Comparison of ENCODE assay signal across 10 cellular contexts in genomic region chr12:48779869-48780268, GRCh38. TPM values are rescaled to one million over a fixed set of nuclear protein-coding genes. Genes with fewer than 3 reads are reported as not detected.
DNase-seq lines count a peak whose midpoint lies in the region; ATAC-seq and TF ChIP-seq lines count a peak whose summit lies in the region.
"Had no signal": no experiment of that assay in that cellular context is flagged by ENCODE, and none has a peak within 500 bp of the region (broad histone marks: within the 10 kb centered on the region; RNA-seq: fewer than 3 reads in every experiment).

No MANE protein-coding gene starts in this region.

- TF ChIP-seq CTCF in HFFc6 (IDR thresholded peaks at IDR 0.05) (no peak), ascending aorta (IDR thresholded peaks at IDR 0.05) (no peak), stomach (IDR thresholded peaks at IDR 0.05) (no peak), OCI-LY7 (conservative IDR thresholded peaks at IDR 0.05; ENCODE audit: low read length) (no peak)

- H2AFZ ChIP-seq in OCI-LY7 (ENCODE audit: low read length): no peak overlapping the region

- POLR2A ChIA-PET in OCI-LY7 (lab: Charles Lee): no interaction called here

- H3K9me3 ChIP-seq in ascending aorta: no peaks in the 10 kb centered on the region
- H3K9me3 ChIP-seq in stomach: no peaks in the 10 kb centered on the region
- no peaks in the 10 kb centered on the region for H3K9me3 ChIP-seq in OCI-LY7 (ENCODE audit: low read length)

- BruUV-seq in OCI-LY7 (replicated peaks; lab: Mats Ljungman, UMichigan): no TSS peak

- TF ChIP-seq POLR2A in stomach (IDR thresholded peaks at IDR 0.05): no peak

- H3K27ac Mint-ChIP-seq in HFFc6: peak overlapping the region; percentile 86
- H3K27ac Mint-ChIP-seq in activated T-cell treated with anti-CD3 and anti-CD28 coated beads, Interleukin-2, amount 50 U/mL, for 24 hours: no peak overlapping the region

- H4K20me1 ChIP-seq in OCI-LY7 (ENCODE audit: insufficient read depth, low read length): no peaks in the 10 kb centered on the region

- peaks cover 26% of the 10 kb centered on the region for H3K4me1 Mint-ChIP-seq in HFFc6 (ENCODE audit: low read depth)
- H3K4me1 Mint-ChIP-seq in activated T-cell treated with anti-CD3 and anti-CD28 coated beads, Interleukin-2, amount 50 U/mL, for 24 hours (ENCODE audit: low read depth): no peaks in the 10 kb centered on the region

- H3K4me1 ChIP-seq in ascending aorta: peaks cover 25 to 41% of the 10 kb centered on the region in 2 donors
- H3K4me1 ChIP-seq in stomach: peaks cover 34 to 42% (median 39%) of the 10 kb centered on the region in 4 donors
- no peaks in the 10 kb centered on the region for H3K4me1 ChIP-seq in OCI-LY7 (ENCODE audit: insufficient read depth, low read length, poor library complexity, severe bottlenecking)

- H3K4me3 ChIP-seq in ascending aorta (peak overlapping the region; percentile 30 to 42), stomach (no peak overlapping the region), OCI-LY7 (ENCODE audit: low read depth, low read length, poor library complexity, severe bottlenecking) (no peak overlapping the region)

- no peaks in the 10 kb centered on the region for H3K27me3 Mint-ChIP-seq in HFFc6 (ENCODE audit: insufficient read depth)
- H3K27me3 Mint-ChIP-seq in activated T-cell treated with anti-CD3 and anti-CD28 coated beads, Interleukin-2, amount 50 U/mL, for 24 hours: peaks cover 5% of the 10 kb centered on the region

- CTCF ChIA-PET in OCI-LY7 (lab: Charles Lee; ENCODE audit: unreplicated experiment): no interaction called here

- H3K4me2 ChIP-seq in OCI-LY7 (ENCODE audit: low read length): no peak overlapping the region

- peak; percentile 78 for ATAC-seq in left ventricle myocardium superior
- ATAC-seq: activated CD4-positive, CD25-positive, alpha-beta regulatory T cell treated with anti-CD3 and anti-CD28 coated beads, Interleukin-2, amount 50 U/mL, for 24 hours had no signal

- H3K27ac ChIP-seq in ascending aorta: peak overlapping the region; percentile 89 to 93
- peak overlapping the region in 4 of 5 donors; percentile 51 to 73 (median 61) for H3K27ac ChIP-seq in stomach
- no peak overlapping the region for H3K27ac ChIP-seq in OCI-LY7 (ENCODE audit: low read depth, low read length, poor library complexity, severe bottlenecking)

- no peaks in the 10 kb centered on the region for H3K9me2 ChIP-seq in OCI-LY7 (ENCODE audit: insufficient read depth, low read length)

- peaks cover 44 to 46% of the 10 kb centered on the region in 2 donors for H3K36me3 ChIP-seq in ascending aorta
- peaks cover 18 to 57% (median 45%) of the 10 kb centered on the region in 4 donors for H3K36me3 ChIP-seq in stomach
- no peaks in the 10 kb centered on the region for H3K36me3 ChIP-seq in OCI-LY7 (ENCODE audit: insufficient read depth, low read length)

- WGBS in stomach, 5 donors: 19 to 41% (median 33%) methylated on average over 3 of the region's 3 CpGs

- peak; percentile 29 for DNase-seq in HFFc6
- DNase-seq in ascending aorta (ENCODE audit: low spot score in 2 of 2): peak; percentile 70 to 94
- DNase-seq in left ventricle myocardium superior: peak; percentile 75
- DNase-seq in stomach: no peak
- no peak for DNase-seq in ureter (ENCODE audit: low spot score)
- DNase-seq in OCI-LY7 (ENCODE audit: low spot score): no peak
- DNase-seq in stimulated activated naive CD4-positive, alpha-beta T cell treated with Interleukin-2 at 50 U/mL for 16 hours (lab: John Stamatoyannopoulos, UW): no peak
- DNase-seq in activated T-cell treated with anti-CD3 and anti-CD28 coated beads, Interleukin-2, amount 50 U/mL, for 24 hours: no peak
- DNase-seq: NCI-H524 had no signal

- peaks cover 13% of the 10 kb centered on the region for H3K36me3 Mint-ChIP-seq in HFFc6 (ENCODE audit: low read depth)
- H3K36me3 Mint-ChIP-seq in activated T-cell treated with anti-CD3 and anti-CD28 coated beads, Interleukin-2, amount 50 U/mL, for 24 hours (ENCODE audit: low read depth): no peaks in the 10 kb centered on the region

- no peaks in the 10 kb centered on the region for H3K27me3 ChIP-seq in ascending aorta
- H3K27me3 ChIP-seq in stomach: no peaks in the 10 kb centered on the region

- no peak overlapping the region for H3K4me3 Mint-ChIP-seq in HFFc6
- no peak overlapping the region for H3K4me3 Mint-ChIP-seq in activated T-cell treated with anti-CD3 and anti-CD28 coated beads, Interleukin-2, amount 50 U/mL, for 24 hours

- H3K79me2 ChIP-seq in OCI-LY7 (ENCODE audit: insufficient read depth, low read depth, low read length): no peaks in the 10 kb centered on the region

- no peaks in the 10 kb centered on the region for H3K9me3 Mint-ChIP-seq in HFFc6
- H3K9me3 Mint-ChIP-seq in activated T-cell treated with anti-CD3 and anti-CD28 coated beads, Interleukin-2, amount 50 U/mL, for 24 hours: no peaks in the 10 kb centered on the region

- no peak for TF ChIP-seq EP300 in stomach (IDR thresholded peaks at IDR 0.05)

- intact Hi-C loops in ascending aorta (cut with DNase I) (loop anchor here (1.0 to 2.0 kb wide), 2 partner anchors 9 to 177 kb away; partner anchors contain the start of genes ADCY6 and ARF3), left ventricle myocardium superior (cut with micrococcal nuclease) (no loop called here), stomach (cut with DNase I; ENCODE audit: low total_unique reads) (no loop called here), OCI-LY7 (cut with micrococcal nuclease; ENCODE audit: unreplicated experiment) (no loop called here)

RNA-seq across cellular contexts. Expression of gene ADCY6, which starts 9.0 kb away (rescaled TPM):
- total RNA-seq in HFFc6 (2021; fragmentation: NEBNext Ultra II Directional; extraction: Animal tissue kit (Norgen Biotek cat#: 25700)): 10 to 100 TPM; 20.3 to 31.6 (median 22.4) TPM
- total RNA-seq in ascending aorta (65.0 TPM), left ventricle myocardium superior (57.0 TPM), stomach (100 to 1,000 TPM in 2 of 5 donors, 10 to 100 TPM in 3; 32.1 to 432 (median 58.8) TPM), ureter (98.0 TPM), OCI-LY7 (2022) (not detected in 2 replicates)
- 10 to 100 TPM in 2 of 3 donors, 1 to 10 TPM in 1; 5.8 to 18.3 (median 16.6) TPM for polyA plus RNA-seq in stomach
- not detected in 2 replicates for total RNA-seq in OCI-LY7 (2014; rRNA removed; shearing (Covaris generic))

RNA-seq across cellular contexts. Expression of gene CACNB3, which starts 38.4 kb away (rescaled TPM):
- total RNA-seq in HFFc6 (2021; fragmentation: NEBNext Ultra II Directional; extraction: Animal tissue kit (Norgen Biotek cat#: 25700)): 10 to 100 TPM; 32.3 to 44.4 (median 38.4) TPM
- total RNA-seq in ascending aorta (54.5 TPM), left ventricle myocardium superior (4.4 TPM), stomach (100 to 1,000 TPM in 1 of 5 donors, 10 to 100 TPM in 1, 1 to 10 TPM in 2, under 1 TPM in 1; under 0.01 to 140 (median 9.9) TPM), ureter (59.7 TPM), OCI-LY7 (2022) (20.6 and 23.0 TPM in 2 replicates)
- 10 to 100 TPM; 11.8 to 18.4 (median 13.5) TPM for polyA plus RNA-seq in stomach
- total RNA-seq in OCI-LY7 (2014; rRNA removed; shearing (Covaris generic)): 5.6 and 5.9 TPM in 2 replicates

Comparison
In these comparisons a context has a peak if more than half of its experiments do, and no peak if none do; other contexts are left out.
1. DNase-seq: peak in HFFc6 (single experiment), ascending aorta (2 of 2) and left ventricle myocardium superior (single experiment); none in stomach (single experiment), ureter (single experiment), OCI-LY7 (single experiment), stimulated activated naive CD4-positive, alpha-beta T cell treated with Interleukin-2 at 50 U/mL for 16 hours (single experiment) and activated T-cell treated with anti-CD3 and anti-CD28 coated beads, Interleukin-2, amount 50 U/mL, for 24 hours (single experiment).
2. H3K4me3 ChIP-seq: peak in ascending aorta (2 of 2); none in stomach (0 of 4) and OCI-LY7 (single experiment).
3. RNA of gene ADCY6, which starts 9.0 kb away (total RNA-seq): 98.0 TPM in ureter (single experiment), 65.0 TPM in ascending aorta (single experiment), 32.1 to 432 TPM in stomach, 57.0 TPM in left ventricle myocardium superior (single experiment) and 20.3 to 31.6 TPM in HFFc6; not detected in OCI-LY7; every median in the first group is over 10 times any median in the second.